12 cellular contexts compared by ENCODE assay signal in the genomic region with DNA sequence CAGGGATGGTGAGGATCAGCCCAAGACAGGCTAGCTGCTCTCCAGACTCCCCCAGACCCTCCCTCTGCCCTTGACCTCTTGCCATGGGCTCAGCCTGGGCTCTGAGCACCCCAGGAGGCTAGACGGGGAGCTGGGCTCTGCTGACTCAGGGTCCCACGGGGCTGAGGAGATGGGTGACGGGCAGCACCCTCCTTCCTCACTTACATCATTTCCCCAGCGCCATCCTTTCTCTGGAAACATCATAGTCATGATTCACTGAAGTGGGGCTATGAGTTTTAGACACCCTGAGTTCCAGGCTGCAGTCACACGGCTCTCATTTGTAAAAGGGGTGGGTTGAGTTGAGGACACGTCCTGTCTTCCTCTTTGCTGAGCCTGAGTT. TPM values are rescaled to one million over a fixed set of nuclear protein-coding genes. Genes with fewer than 3 reads are reported as not detected.
A peak's percentile ranks its signal among the peaks of the same experiment; 100 is the strongest.
DNase-seq lines count a peak whose midpoint lies in the region; ATAC-seq and FAIRE-seq lines count a peak whose summit lies in the region.
"Had no signal": no experiment of that assay in that cellular context is flagged by ENCODE, and none has a peak within 500 bp of the region (broad histone marks: within the 10 kb centered on the region; RNA-seq: fewer than 3 reads in every experiment).

No MANE protein-coding gene starts in this region.

- peaks cover 8% of the 10 kb centered on the region for H3K27me3 Mint-ChIP-seq in activated CD4-positive, alpha-beta T cell treated with anti-CD3 and anti-CD28 coated beads, Interleukin-2, amount 10 ng/mL, durations not matched to agents 7 days and 5 days

- peaks cover 55% of the 10 kb centered on the region for H3K4me1 Mint-ChIP-seq in activated CD4-positive, alpha-beta T cell treated with anti-CD3 and anti-CD28 coated beads, Interleukin-2, amount 10 ng/mL, durations not matched to agents 7 days and 5 days

- CTCF ChIA-PET in activated CD4-positive, alpha-beta T cell treated with anti-CD3 and anti-CD28 coated beads, Interleukin-2, amount 10 ng/mL, durations not matched to agents 7 days and 5 days (lab: Charles Lee), result interaction anchor here (0.6 kb wide), 1 partner anchor 10 kb away, joined by 3 read pairs; no protein-coding TSS in a partner anchor

- intact Hi-C loops in left ventricle myocardium superior (cut with micrococcal nuclease), result no loop called here

- no peak for DNase-seq in activated CD4-positive, alpha-beta T cell treated with anti-CD3 and anti-CD28 coated beads, Interleukin-2, amount 10 ng/mL, durations not matched to agents 7 days and 5 days
- DNase-seq in activated CD4-positive, alpha-beta T cell treated with anti-CD3 and anti-CD28 coated beads, Interleukin-2, amount 50 U/mL, for 1 hour, result no peak
- DNase-seq in SIG-M5 treated with dmso at 0.1 percent for 504 hours (lab: John Stamatoyannopoulos, UW; ENCODE audit: unreplicated experiment), result peak; percentile 56
- DNase-seq in left ventricle myocardium superior, result no peak
- DNase-seq in stimulated activated naive CD8-positive, alpha-beta T cell treated with anti-CD3 and anti-CD28 coated beads, Interleukin-15, Interleukin-2, amounts not matched to agents 100 U/mL and 50 U/mL, for 24 hours, result peak; percentile 46
- DNase-seq in NCI-H748 treated with DMSO at 0.1 percent for 48 hours (lab: John Stamatoyannopoulos, UW), result no peak
- DNase-seq in RCC 7860 (ENCODE audit: low spot score), result no peak
- DNase-seq: NCI-H2107 had no signal

- no peaks in the 10 kb centered on the region for H3K36me3 Mint-ChIP-seq in activated CD4-positive, alpha-beta T cell treated with anti-CD3 and anti-CD28 coated beads, Interleukin-2, amount 10 ng/mL, durations not matched to agents 7 days and 5 days (ENCODE audit: low read depth)
- H3K36me3 Mint-ChIP-seq: T-cell had no signal

- FAIRE-seq in RCC 7860 (lab: Jason Lieb, UNC), result no peak
- FAIRE-seq: keratinocyte, urothelium cell line had no signal

- H3K27ac Mint-ChIP-seq in activated CD4-positive, alpha-beta T cell treated with anti-CD3 and anti-CD28 coated beads, Interleukin-2, amount 10 ng/mL, durations not matched to agents 7 days and 5 days, result peak overlapping the region; percentile 5

- ATAC-seq in left ventricle myocardium superior (peak; percentile 27), HG02938 (IDR thresholded peaks at IDR 0.05; ENCODE audit: unreplicated experiment) (no peak)
- ATAC-seq in stimulated activated naive CD8-positive, alpha-beta T cell treated with anti-CD3 and anti-CD28 coated beads, Interleukin-15, Interleukin-2, amounts not matched to agents 100 U/mL and 50 U/mL, for 24 hours, result peak; percentile 29
- ATAC-seq: T-cell had no signal

- POLR2A ChIA-PET in activated CD4-positive, alpha-beta T cell treated with anti-CD3 and anti-CD28 coated beads, Interleukin-2, amount 10 ng/mL, durations not matched to agents 7 days and 5 days (lab: Charles Lee), result no interaction called here

- no peaks in the 10 kb centered on the region for H3K9me3 Mint-ChIP-seq in activated CD4-positive, alpha-beta T cell treated with anti-CD3 and anti-CD28 coated beads, Interleukin-2, amount 10 ng/mL, durations not matched to agents 7 days and 5 days
- H3K9me3 Mint-ChIP-seq: T-cell had no signal

- no peak overlapping the region for H3K4me3 Mint-ChIP-seq in activated CD4-positive, alpha-beta T cell treated with anti-CD3 and anti-CD28 coated beads, Interleukin-2, amount 10 ng/mL, durations not matched to agents 7 days and 5 days
- H3K4me3 Mint-ChIP-seq: T-cell had no signal

RNA-seq across cellular contexts. Expression of a gene that starts 3.0 kb away (rescaled TPM):
- 1 to 10 TPM; 2.9 to 3.1 TPM for total RNA-seq in activated CD4-positive, alpha-beta T cell treated with anti-CD3 and anti-CD28 coated beads, Interleukin-2, amount 10 ng/mL, durations not matched to agents 7 days and 5 days
- total RNA-seq in left ventricle myocardium superior, result 3.2 TPM

RNA-seq across cellular contexts. Expression of a gene that starts 41.2 kb away (rescaled TPM):
- total RNA-seq in activated CD4-positive, alpha-beta T cell treated with anti-CD3 and anti-CD28 coated beads, Interleukin-2, amount 10 ng/mL, durations not matched to agents 7 days and 5 days, result not detected
- total RNA-seq in left ventricle myocardium superior, result not detected

Comparison
In these comparisons a context has a peak if more than half of its experiments do, and no peak if none do; other contexts are left out.
1. DNase-seq: peak in SIG-M5 treated with dmso at 0.1 percent for 504 hours (single experiment) and stimulated activated naive CD8-positive, alpha-beta T cell treated with anti-CD3 and anti-CD28 coated beads, Interleukin-15, Interleukin-2, amounts not matched to agents 100 U/mL and 50 U/mL, for 24 hours (single experiment); none in activated CD4-positive, alpha-beta T cell treated with anti-CD3 and anti-CD28 coated beads, Interleukin-2, amount 10 ng/mL, durations not matched to agents 7 days and 5 days (single experiment), activated CD4-positive, alpha-beta T cell treated with anti-CD3 and anti-CD28 coated beads, Interleukin-2, amount 50 U/mL, for 1 hour (single experiment), left ventricle myocardium superior (single experiment), NCI-H748 treated with DMSO at 0.1 percent for 48 hours (single experiment) and RCC 7860 (single experiment).